Comparison of ENCODE assay signal across 28 cellular contexts in genomic region chr2:54969295-54969939, GRCh38.
A peak's percentile ranks its signal among the peaks of the same experiment; 100 is the strongest.
DNase-seq lines count a peak whose midpoint lies in the region; ATAC-seq, FAIRE-seq and TF ChIP-seq lines count a peak whose summit lies in the region.
"Had no signal": no experiment of that assay in that cellular context is flagged by ENCODE, and none has a peak within 500 bp of the region (broad histone marks: within the 10 kb centered on the region; RNA-seq: fewer than 3 reads in every experiment).

No MANE protein-coding gene starts in this region.

- H3K4me2 ChIP-seq in DND-41 (ENCODE audit: insufficient read depth, low read length): no peak overlapping the region
- H3K4me2 ChIP-seq in K562 (ENCODE audit: insufficient read depth, low read length): no peak overlapping the region

- peaks cover 26% of the 10 kb centered on the region for H3K4me1 ChIP-seq in CD4-positive, CD25-positive, alpha-beta regulatory T cell (ENCODE audit: control insufficient read depth, insufficient read depth, low read length, poor library complexity, severe bottlenecking)
- H3K4me1 ChIP-seq in DND-41 (ENCODE audit: insufficient read depth, low read length): no peaks in the 10 kb centered on the region
- H3K4me1 ChIP-seq in K562 (replicated peaks in 1 of 2; ENCODE audit: control insufficient read depth in 2 of 2, insufficient read depth in 2 of 2, low read length in 2 of 2): peaks cover 0 to 7% of the 10 kb centered on the region in 2 experiments; a peak in 2 of 5 replicates
- peaks cover 15% of the 10 kb centered on the region for H3K4me1 ChIP-seq in lower lobe of right lung
- H3K4me1 ChIP-seq in naive thymus-derived CD4-positive, alpha-beta T cell (ENCODE audit: control insufficient read depth in 2 of 2, insufficient read depth in 2 of 2, low read length in 2 of 2): peaks cover 12 to 23% of the 10 kb centered on the region in 2 donors
- H3K4me1 ChIP-seq: body of pancreas, pancreas had no signal

- H3K27ac ChIP-seq in CD4-positive, CD25-positive, alpha-beta regulatory T cell (ENCODE audit: insufficient read depth, low read length, poor library complexity, severe bottlenecking): no peak overlapping the region
- H3K27ac ChIP-seq in DND-41 (ENCODE audit: low read length): 0 out of 2 replicates have a peak overlapping the region, but pooled peaks have one; percentile 16
- no peak overlapping the region for H3K27ac ChIP-seq in K562 (ENCODE audit: extremely low read depth, low read depth, low read length)
- no peak overlapping the region for H3K27ac ChIP-seq in lower lobe of right lung
- no peak overlapping the region for H3K27ac ChIP-seq in naive thymus-derived CD4-positive, alpha-beta T cell (ENCODE audit: low read depth, low read length)
- H3K27ac ChIP-seq: body of pancreas, gastroesophageal sphincter, pancreas, tibial nerve had no signal

- no peak for DNase-seq in CD4-positive, CD25-positive, alpha-beta regulatory T cell
- DNase-seq in DND-41 (no peak), K562 (ENCODE audit: extremely low read depth in 1 of 4, low spot score in 3 of 4) (no peak), lower lobe of right lung (no peak), DMS153 (lab: John Stamatoyannopoulos, UW) (no peak)
- DNase-seq in activated effector memory CD4-positive, alpha-beta T cell treated with anti-CD3 and anti-CD28 coated beads, Interleukin-2, amount 50 U/mL, for 16 hours: no peak
- DNase-seq in naive thymus-derived CD4-positive, alpha-beta T cell: no peak
- DNase-seq: activated CD4-positive, alpha-beta T cell treated with anti-CD3 and anti-CD28 coated beads, Interleukin-2, amount 50 U/mL, for 48 hours; activated T-cell treated with anti-CD3 and anti-CD28 coated beads, Interleukin-2, amount 50 U/mL, for 48 hours; body of pancreas; cerebellar nuclear complex; DMS53; GF-D8; hippocampal formation; Kasumi-1; MV-4-11; NCI-H1436; NCI-H2171; NCI-H524 treated with DMSO at 0.1 percent for 48 hours; NK-92 treated with Interleukin-12 subunit alpha and Interleukin-12 subunit beta, amount 100 ng/mL, for 24 hours; pancreas; stimulated activated CD4-positive, alpha-beta T cell treated with anti-CD3 and anti-CD28 coated beads, Interleukin-4, amount 100 ng/mL, for 1 hour; T-helper 2 cell had no signal

- peak overlapping the region in 2 of 3 donors; percentile 18 to 49 for H3K27ac Mint-ChIP-seq in CD4-positive, CD25-positive, alpha-beta regulatory T cell
- H3K27ac Mint-ChIP-seq in naive thymus-derived CD4-positive, alpha-beta T cell: peak overlapping the region in 1 of 9 donors; percentile 10
- H3K27ac Mint-ChIP-seq: memory B cell had no signal

- H3K9ac ChIP-seq in DND-41 (ENCODE audit: low read depth, low read length) (no peak overlapping the region), K562 (ENCODE audit: insufficient read depth in 1 of 2, low read depth in 2 of 2, low read length in 2 of 2) (no peak overlapping the region)

- no peaks in the 10 kb centered on the region for H3K27me3 Mint-ChIP-seq in CD4-positive, CD25-positive, alpha-beta regulatory T cell
- H3K27me3 Mint-ChIP-seq in naive thymus-derived CD4-positive, alpha-beta T cell: no peaks in the 10 kb centered on the region
- H3K27me3 Mint-ChIP-seq: memory B cell had no signal

- TF ChIP-seq CTCF in DND-41 (IDR thresholded peaks at IDR 0.05; ENCODE audit: borderline replicate concordance, extremely low read depth, low read length, poor library complexity, severe bottlenecking): no peak
- no peak for TF ChIP-seq CTCF in K562 (IDR thresholded peaks at IDR 0.05 in 2 of 3, conservative IDR thresholded peaks at IDR 0.05 in 1 of 3; ENCODE audit: insufficient read depth in 2 of 3, low read depth in 1 of 3, low read length in 3 of 3)
- no peak for TF ChIP-seq CTCF in lower lobe of right lung (IDR thresholded peaks at IDR 0.05)

- no peak overlapping the region for H3K4me3 ChIP-seq in CD4-positive, CD25-positive, alpha-beta regulatory T cell (ENCODE audit: low read depth, low read length)
- H3K4me3 ChIP-seq in DND-41 (ENCODE audit: low read depth in 1 of 2, low read length in 2 of 2) (no peak overlapping the region), K562 (no peak overlapping the region), lower lobe of right lung (no peak overlapping the region)
- no peak overlapping the region for H3K4me3 ChIP-seq in naive thymus-derived CD4-positive, alpha-beta T cell (ENCODE audit: low read length)
- H3K4me3 ChIP-seq: body of pancreas, gastroesophageal sphincter, pancreas, tibial nerve had no signal

- WGBS in K562 (ENCODE audit: insufficient coverage, low coverage, missing lambda C conversion rate): 65% methylated on average over 4 of the region's 4 CpGs

- no peak for TF ChIP-seq RAD21 in K562 (CRISPR knock-in tag; conservative IDR thresholded peaks at IDR 0.05 in 1 of 2, IDR thresholded peaks at IDR 0.05 in 1 of 2)

- no TSS peak for BruUV-seq in K562 (replicated peaks; lab: Mats Ljungman, UMichigan)

- no peak for TF ChIP-seq EP300 in K562 (IDR thresholded peaks at IDR 0.05; ENCODE audit: low read length)

- CTCF ChIA-PET in K562 (lab: Yijun Ruan, JAX; ENCODE audit: low intra/inter-chr PET ratio): no interaction called here
- CTCF ChIA-PET in naive thymus-derived CD4-positive, alpha-beta T cell (lab: Charles Lee): no interaction called here

- in situ Hi-C loops in K562 (cut with MboI): no loop called here

- no peak overlapping the region for H3K4me3 Mint-ChIP-seq in CD4-positive, CD25-positive, alpha-beta regulatory T cell
- H3K4me3 Mint-ChIP-seq in naive thymus-derived CD4-positive, alpha-beta T cell: no peak overlapping the region
- H3K4me3 Mint-ChIP-seq: memory B cell had no signal

- H3K79me2 ChIP-seq in DND-41 (ENCODE audit: insufficient read depth, low read length) (0 out of 2 replicates have a peak, but pooled peaks cover 2% of the 10 kb centered on the region), K562 (ENCODE audit: control insufficient read depth, insufficient read depth, low read length) (peaks cover 6% of the 10 kb centered on the region; the same call in 2 of the 3 replicates)

- H3K36me3 ChIP-seq in CD4-positive, CD25-positive, alpha-beta regulatory T cell (ENCODE audit: control insufficient read depth, insufficient read depth, low read length): peaks cover 23% of the 10 kb centered on the region
- peaks cover 64% of the 10 kb centered on the region for H3K36me3 ChIP-seq in DND-41 (ENCODE audit: insufficient read depth, low read length)
- peaks cover 48% of the 10 kb centered on the region for H3K36me3 ChIP-seq in K562 (ENCODE audit: control insufficient read depth, insufficient read depth, low read length)
- peaks cover 35% of the 10 kb centered on the region for H3K36me3 ChIP-seq in lower lobe of right lung
- H3K36me3 ChIP-seq in naive thymus-derived CD4-positive, alpha-beta T cell (ENCODE audit: control insufficient read depth in 2 of 3, insufficient read depth in 3 of 3, low read length in 3 of 3): peaks cover 0 to 35% (median 0%) of the 10 kb centered on the region in 3 experiments
- H3K36me3 ChIP-seq: pancreas had no signal

- FAIRE-seq in K562 (lab: Jason Lieb, UNC): peak; percentile 15
- FAIRE-seq: pancreas had no signal

- H4K20me1 ChIP-seq in DND-41 (ENCODE audit: insufficient read depth, low read length): peaks cover 20% of the 10 kb centered on the region; the same call in 1 of the 2 replicates
- no peaks in the 10 kb centered on the region; the same call in 1 of the 2 replicates for H4K20me1 ChIP-seq in K562 (replicated peaks; ENCODE audit: control insufficient read depth, insufficient read depth, low read length)

- peaks cover 0 to 13% (median 3%) of the 10 kb centered on the region in 7 donors for H3K9me3 Mint-ChIP-seq in CD4-positive, CD25-positive, alpha-beta regulatory T cell
- H3K9me3 Mint-ChIP-seq in naive thymus-derived CD4-positive, alpha-beta T cell: peaks cover 0 to 8% (median 2%) of the 10 kb centered on the region in 11 donors

- peaks cover 3% of the 10 kb centered on the region for H3K9me1 ChIP-seq in K562 (ENCODE audit: control insufficient read depth, insufficient read depth, low read length)

- POLR2A ChIA-PET in K562 (lab: Yijun Ruan, JAX): interaction anchor here (0.7 to 2.7 kb wide), 9 partner anchors 9 to 422 kb away, joined by 3 to 15 read pairs (median 3); no protein-coding TSS in a partner anchor
- POLR2A ChIA-PET in naive thymus-derived CD4-positive, alpha-beta T cell (lab: Charles Lee): interaction anchor here (0.5 to 1.4 kb wide), 3 partner anchors 11 to 88 kb away, joined by 3 to 4 read pairs (median 3); no protein-coding TSS in a partner anchor

- H3K9me3 ChIP-seq in CD4-positive, CD25-positive, alpha-beta regulatory T cell (ENCODE audit: control insufficient read depth in 2 of 2, low read length in 2 of 2): no peaks in the 10 kb centered on the region
- H3K9me3 ChIP-seq in DND-41 (ENCODE audit: insufficient read depth, low read length, severe bottlenecking) (no peaks in the 10 kb centered on the region), K562 (replicated peaks; ENCODE audit: control insufficient read depth, insufficient read depth, low read depth, low read length) (no peaks in the 10 kb centered on the region), lower lobe of right lung (no peaks in the 10 kb centered on the region)
- H3K9me3 ChIP-seq in naive thymus-derived CD4-positive, alpha-beta T cell (ENCODE audit: control insufficient read depth in 2 of 3, low read length in 3 of 3): peaks cover 0 to 9% (median 0%) of the 10 kb centered on the region in 3 experiments
- H3K9me3 ChIP-seq: body of pancreas, gastroesophageal sphincter, pancreas, tibial nerve had no signal

- no peak for TF ChIP-seq POLR2A in K562 (conservative IDR thresholded peaks at IDR 0.05)

- H2AFZ ChIP-seq in DND-41 (ENCODE audit: low read depth, low read length) (no peak overlapping the region), K562 (ENCODE audit: low read depth, low read length) (no peak overlapping the region)

- H3K27me3 ChIP-seq in CD4-positive, CD25-positive, alpha-beta regulatory T cell (ENCODE audit: control insufficient read depth, insufficient read depth, low read length): no peaks in the 10 kb centered on the region
- H3K27me3 ChIP-seq in DND-41 (ENCODE audit: insufficient read depth, low read length, poor library complexity): no peaks in the 10 kb centered on the region
- no peaks in the 10 kb centered on the region for H3K27me3 ChIP-seq in K562 (ENCODE audit: control insufficient read depth in 2 of 2, insufficient read depth in 2 of 2, low read length in 2 of 2)
- no peaks in the 10 kb centered on the region for H3K27me3 ChIP-seq in lower lobe of right lung (ENCODE audit: low read depth)
- H3K27me3 ChIP-seq in naive thymus-derived CD4-positive, alpha-beta T cell (ENCODE audit: control insufficient read depth in 2 of 2, insufficient read depth in 2 of 2, low read length in 2 of 2): no peaks in the 10 kb centered on the region
- H3K27me3 ChIP-seq: body of pancreas, gastroesophageal sphincter, pancreas, tibial nerve had no signal

- ATAC-seq in CD4-positive, CD25-positive, alpha-beta regulatory T cell (ENCODE audit: low read depth in 2 of 2): no peak
- ATAC-seq in DND-41 (ENCODE audit: insufficient read depth, low read depth) (no peak), K562 (peak; percentile 35), lower lobe of right lung (peak; percentile 42 to 68), GM21528 (IDR thresholded peaks at IDR 0.05; ENCODE audit: low FRiP score, unreplicated experiment) (no peak)
- ATAC-seq in naive thymus-derived CD4-positive, alpha-beta T cell: no peak
- ATAC-seq: body of pancreas, gastroesophageal sphincter, HCT116 had no signal

- intact Hi-C loops in K562 (cut with micrococcal nuclease) (loop anchor here (5.0 kb wide), 1 partner anchor 198 kb away; no protein-coding TSS in a partner anchor), lower lobe of right lung (cut with DNase I) (no loop called here)
- intact Hi-C loops in naive thymus-derived CD4-positive, alpha-beta T cell (cut with micrococcal nuclease): no loop called here

- H3K4me1 Mint-ChIP-seq in CD4-positive, CD25-positive, alpha-beta regulatory T cell: peaks cover 24 to 49% (median 36%) of the 10 kb centered on the region in 4 donors
- peaks cover 22 to 34% (median 26%) of the 10 kb centered on the region in 7 donors for H3K4me1 Mint-ChIP-seq in naive thymus-derived CD4-positive, alpha-beta T cell

- peaks cover 50% of the 10 kb centered on the region for H3K36me3 Mint-ChIP-seq in CD4-positive, CD25-positive, alpha-beta regulatory T cell
- H3K36me3 Mint-ChIP-seq in naive thymus-derived CD4-positive, alpha-beta T cell: peaks cover 0 to 57% (median 50%) of the 10 kb centered on the region in 5 donors

Comparison
In these comparisons a context has a peak if more than half of its experiments do, and no peak if none do; other contexts are left out.
1. ATAC-seq: peak in K562 (single experiment) and lower lobe of right lung (2 of 2); none in CD4-positive, CD25-positive, alpha-beta regulatory T cell (0 of 2), DND-41 (single experiment), naive thymus-derived CD4-positive, alpha-beta T cell (single experiment) and GM21528 (single experiment).